In genomic region chr20:33408716-33409654, GRCh38 we compare ENCODE assay signal across 14 cellular contexts. TPM values are rescaled to one million over a fixed set of nuclear protein-coding genes. Genes with fewer than 3 reads are reported as not detected.
DNase-seq lines count a peak whose midpoint lies in the region; ATAC-seq and TF ChIP-seq lines count a peak whose summit lies in the region.
"Had no signal": no experiment of that assay in that cellular context is flagged by ENCODE, and none has a peak within 500 bp of the region (broad histone marks: within the 10 kb centered on the region; RNA-seq: fewer than 3 reads in every experiment).

No MANE protein-coding gene starts in this region.

- H3K4me3 ChIP-seq in BLaER1, result peak overlapping the region; percentile 59
- H3K4me3 ChIP-seq in lower lobe of right lung, result no peak overlapping the region
- H3K4me3 ChIP-seq: adrenal gland had no signal

- peak overlapping the region; percentile 80 for H3K9ac ChIP-seq in BLaER1

- in situ Hi-C loops in ACHN (cut with HindIII; ENCODE audit: low pct_ligation_motif_present, low pct_unique_long_range_greater_than_20kb, low sequenced_read_pairs), result no loop called here

- H3K27ac ChIP-seq in BLaER1 (peak overlapping the region; percentile 92), lower lobe of right lung (no peak overlapping the region)
- H3K27ac ChIP-seq: adrenal gland had no signal

- TF ChIP-seq CTCF in lower lobe of right lung (IDR thresholded peaks at IDR 0.05), result no peak

- ATAC-seq in GM19025 (IDR thresholded peaks at IDR 0.05; ENCODE audit: low read depth, unreplicated experiment), result peak; percentile 57
- ATAC-seq in GM19452 (IDR thresholded peaks at IDR 0.05; ENCODE audit: unreplicated experiment), result no peak
- ATAC-seq in GM19328 (IDR thresholded peaks at IDR 0.05; ENCODE audit: unreplicated experiment), result no peak
- no peak for ATAC-seq in lower lobe of right lung

- H3K36me3 ChIP-seq in BLaER1, result peaks cover 50% of the 10 kb centered on the region
- H3K36me3 ChIP-seq in lower lobe of right lung, result peaks cover 19% of the 10 kb centered on the region

- H3K4me2 ChIP-seq in BLaER1, result peak overlapping the region; percentile 94

- H4K20me1 ChIP-seq in BLaER1, result no peaks in the 10 kb centered on the region

- H3K4me1 ChIP-seq in BLaER1 (peaks cover 65% of the 10 kb centered on the region), lower lobe of right lung (no peaks in the 10 kb centered on the region)
- H3K4me1 ChIP-seq: adrenal gland had no signal

- H3K9me3 ChIP-seq in BLaER1 (no peaks in the 10 kb centered on the region; the same call in 1 of the 2 replicates), lower lobe of right lung (no peaks in the 10 kb centered on the region)
- H3K9me3 ChIP-seq: adrenal gland had no signal

- intact Hi-C loops in lower lobe of right lung (cut with DNase I), result no loop called here

- DNase-seq in RPMI8226 (peak; percentile 11), inferior parietal cortex (ENCODE audit: extremely low spot score) (peak; percentile 38), ACHN (no peak), lower lobe of right lung (no peak)
- DNase-seq: activated CD8-positive, alpha-beta memory T cell treated with anti-CD3 and anti-CD28 coated beads, Interleukin-2, amount 50 U/mL, for 4 hours; adrenal gland; HFFc6; NCI-H1417 treated with DMSO at 0.1 percent for 48 hours; NCI-H510A treated with DMSO at 0.1 percent for 48 hours; Right ventricle myocardium superior had no signal

- H3K27me3 ChIP-seq in BLaER1, result no peaks in the 10 kb centered on the region
- H3K27me3 ChIP-seq in lower lobe of right lung (ENCODE audit: low read depth), result no peaks in the 10 kb centered on the region
- H3K27me3 ChIP-seq: adrenal gland had no signal

RNA-seq across cellular contexts. Expression of gene CDK5RAP1, which starts 7.7 kb away (rescaled TPM):
- total RNA-seq in lower lobe of right lung, result 23.2 TPM

RNA-seq across cellular contexts. Expression of gene SNTA1, which starts 34.6 kb away (rescaled TPM):
- 6.7 TPM for total RNA-seq in lower lobe of right lung

Comparison
In these comparisons a context has a peak if more than half of its experiments do, and no peak if none do; other contexts are left out.
1. DNase-seq: peak in RPMI8226 (single experiment) and inferior parietal cortex (single experiment); none in ACHN (single experiment) and lower lobe of right lung (single experiment).